In genomic region chr3:69360690-69361089, GRCh38 we compare ENCODE assay signal across 9 cellular contexts. TPM values are rescaled to one million over a fixed set of nuclear protein-coding genes. Genes with fewer than 3 reads are reported as not detected.
"Had no signal": no experiment of that assay in that cellular context is flagged by ENCODE, and none has a peak within 500 bp of the region (broad histone marks: within the 10 kb centered on the region; RNA-seq: fewer than 3 reads in every experiment).

No MANE protein-coding gene starts in this region.

- H3K4me1 ChIP-seq: HAP-1 had no signal

- H3K27ac Mint-ChIP-seq: HFFc6 had no signal

- H3K4me3 Mint-ChIP-seq: HFFc6 had no signal

- H3K4me3 ChIP-seq: GM23248, HAP-1, K562 had no signal

- H3K27ac ChIP-seq: GM23248 had no signal

- H3K9me3 ChIP-seq: HAP-1 had no signal

- ATAC-seq: HCT116, K562 had no signal

- H3K36me3 ChIP-seq: HAP-1 had no signal

- H3K9me3 Mint-ChIP-seq: HFFc6 had no signal

- DNase-seq: GM23248, GOT3, H7, HFFc6, IMR-90, KG1 had no signal

RNA-seq across cellular contexts. Expression of gene FRMD4B, which starts 25.2 kb away (rescaled TPM):
- total RNA-seq: GM23248 had no signal
